In genomic region chr6:19851273-19852089, GRCh38 we compare ENCODE assay signal across 9 cellular contexts. TPM values are rescaled to one million over a fixed set of nuclear protein-coding genes. Genes with fewer than 3 reads are reported as not detected.
DNase-seq lines count a peak whose midpoint lies in the region; ATAC-seq lines count a peak whose summit lies in the region.
"Had no signal": no experiment of that assay in that cellular context is flagged by ENCODE, and none has a peak within 500 bp of the region (broad histone marks: within the 10 kb centered on the region; RNA-seq: fewer than 3 reads in every experiment).

No MANE protein-coding gene starts in this region.

- no peaks in the 10 kb centered on the region for H3K36me3 Mint-ChIP-seq in activated CD8-positive, alpha-beta memory T cell treated with anti-CD3 and anti-CD28 coated beads, Interleukin-2, amount 10 ng/mL, durations not matched to agents 7 days and 5 days
- H3K36me3 Mint-ChIP-seq in activated T-cell treated with anti-CD3 and anti-CD28 coated beads, Interleukin-2, amount 50 U/mL, for 4 hours (ENCODE audit: insufficient read depth), result no peaks in the 10 kb centered on the region

- H3K4me1 Mint-ChIP-seq in activated CD8-positive, alpha-beta memory T cell treated with anti-CD3 and anti-CD28 coated beads, Interleukin-2, amount 10 ng/mL, durations not matched to agents 7 days and 5 days, result no peaks in the 10 kb centered on the region
- H3K4me1 Mint-ChIP-seq in activated T-cell treated with anti-CD3 and anti-CD28 coated beads, Interleukin-2, amount 50 U/mL, for 4 hours (ENCODE audit: low read depth), result no peaks in the 10 kb centered on the region

- ATAC-seq in activated CD8-positive, alpha-beta memory T cell treated with anti-CD3 and anti-CD28 coated beads, Interleukin-2, amount 10 ng/mL, durations not matched to agents 7 days and 5 days, result no peak
- ATAC-seq in activated T-cell treated with anti-CD3 and anti-CD28 coated beads, Interleukin-2, amount 50 U/mL, for 4 hours, result no peak

- H3K27ac Mint-ChIP-seq in activated CD8-positive, alpha-beta memory T cell treated with anti-CD3 and anti-CD28 coated beads, Interleukin-2, amount 10 ng/mL, durations not matched to agents 7 days and 5 days, result no peak overlapping the region

- CTCF ChIA-PET in activated CD8-positive, alpha-beta memory T cell treated with anti-CD3 and anti-CD28 coated beads, Interleukin-2, amount 10 ng/mL, durations not matched to agents 7 days and 5 days (lab: Charles Lee), result no interaction called here

- H3K27me3 Mint-ChIP-seq in activated CD8-positive, alpha-beta memory T cell treated with anti-CD3 and anti-CD28 coated beads, Interleukin-2, amount 10 ng/mL, durations not matched to agents 7 days and 5 days, result no peaks in the 10 kb centered on the region
- peaks cover 5% of the 10 kb centered on the region for H3K27me3 Mint-ChIP-seq in activated T-cell treated with anti-CD3 and anti-CD28 coated beads, Interleukin-2, amount 50 U/mL, for 4 hours (ENCODE audit: low read depth)

- no peak overlapping the region for H3K4me3 Mint-ChIP-seq in activated CD8-positive, alpha-beta memory T cell treated with anti-CD3 and anti-CD28 coated beads, Interleukin-2, amount 10 ng/mL, durations not matched to agents 7 days and 5 days
- H3K4me3 Mint-ChIP-seq in activated T-cell treated with anti-CD3 and anti-CD28 coated beads, Interleukin-2, amount 50 U/mL, for 4 hours, result no peak overlapping the region

- H3K9me3 Mint-ChIP-seq in activated CD8-positive, alpha-beta memory T cell treated with anti-CD3 and anti-CD28 coated beads, Interleukin-2, amount 10 ng/mL, durations not matched to agents 7 days and 5 days (ENCODE audit: low read depth), result no peaks in the 10 kb centered on the region
- H3K9me3 Mint-ChIP-seq in activated T-cell treated with anti-CD3 and anti-CD28 coated beads, Interleukin-2, amount 50 U/mL, for 4 hours, result no peaks in the 10 kb centered on the region

- peak overlapping the region; percentile 50 for H3K27ac ChIP-seq in cingulate gyrus (ENCODE audit: low read depth, low read length)

- peak; percentile 62 for DNase-seq in EL
- DNase-seq in HT-29 (ENCODE audit: low spot score), result peak; percentile 51
- DNase-seq in NCI-H748 treated with DMSO at 0.1 percent for 48 hours (lab: John Stamatoyannopoulos, UW), result peak; percentile 92
- peak; percentile 93 for DNase-seq in left kidney (ENCODE audit: low read depth, low spot score)
- peak; percentile 54 for DNase-seq in ureter (ENCODE audit: low spot score)
- no peak for DNase-seq in activated CD8-positive, alpha-beta memory T cell treated with anti-CD3 and anti-CD28 coated beads, Interleukin-2, amount 10 ng/mL, durations not matched to agents 7 days and 5 days
- DNase-seq in activated T-cell treated with anti-CD3 and anti-CD28 coated beads, Interleukin-2, amount 50 U/mL, for 4 hours, result no peak

RNA-seq across cellular contexts. Expression of gene ID4, which starts 14.3 kb away (rescaled TPM):
- total RNA-seq in HT-29 (2014; rRNA removed; shearing (Covaris generic)), result not detected in 2 replicates
- 32.5 TPM for total RNA-seq in ureter
- not detected for total RNA-seq in activated CD8-positive, alpha-beta memory T cell treated with anti-CD3 and anti-CD28 coated beads, Interleukin-2, amount 10 ng/mL, durations not matched to agents 7 days and 5 days
- under 1 TPM in 1 of 3 donors, not detected in 2; 0.08 TPM for total RNA-seq in activated T-cell treated with anti-CD3 and anti-CD28 coated beads, Interleukin-2, amount 50 U/mL, for 4 hours
- total RNA-seq: T-helper 1 cell treated with Interleukin-12 subunit alpha and Interleukin-12 subunit beta and Interleukin-4 antibody, amounts not matched to agents 30 ng/mL and 1 ng/mL, for 36 hours had no signal

Comparison
In these comparisons a context has a peak if more than half of its experiments do, and no peak if none do; other contexts are left out.
1. DNase-seq: peak in EL (single experiment), HT-29 (single experiment), NCI-H748 treated with DMSO at 0.1 percent for 48 hours (single experiment), left kidney (single experiment) and ureter (single experiment); none in activated CD8-positive, alpha-beta memory T cell treated with anti-CD3 and anti-CD28 coated beads, Interleukin-2, amount 10 ng/mL, durations not matched to agents 7 days and 5 days (single experiment) and activated T-cell treated with anti-CD3 and anti-CD28 coated beads, Interleukin-2, amount 50 U/mL, for 4 hours (single experiment).
2. RNA of gene ID4, which starts 14.3 kb away (total RNA-seq): 32.5 TPM in ureter (single experiment); 0.08 TPM in activated T-cell treated with anti-CD3 and anti-CD28 coated beads, Interleukin-2, amount 50 U/mL, for 4 hours, not detected in HT-29 and not detected in activated CD8-positive, alpha-beta memory T cell treated with anti-CD3 and anti-CD28 coated beads, Interleukin-2, amount 10 ng/mL, durations not matched to agents 7 days and 5 days; every median in the first group is over 10 times any median in the second.